Comparison of ENCODE assay signal across 11 cellular contexts in the genomic region with DNA sequence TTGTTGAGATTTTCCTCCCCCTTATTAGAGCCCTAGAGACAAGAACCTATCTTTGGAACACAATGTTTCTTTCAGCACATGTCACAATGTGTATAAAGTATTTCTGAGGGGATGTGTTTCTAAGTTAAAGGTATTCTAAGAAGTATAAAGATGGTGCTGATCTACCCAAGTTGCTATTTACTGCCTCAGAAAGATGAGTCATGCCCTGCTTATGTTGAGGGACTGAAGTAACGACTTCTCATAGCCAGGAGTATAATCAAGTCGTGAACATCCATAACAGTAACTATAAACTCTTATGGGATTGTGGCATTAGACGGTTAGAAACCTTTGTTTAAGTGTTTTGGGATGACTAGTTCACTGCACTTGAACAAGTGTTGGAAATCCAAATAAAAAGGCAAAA. TPM values are rescaled to one million over a fixed set of nuclear protein-coding genes. Genes with fewer than 3 reads are reported as not detected.
DNase-seq lines count a peak whose midpoint lies in the region; ATAC-seq and TF ChIP-seq lines count a peak whose summit lies in the region.
"Had no signal": no experiment of that assay in that cellular context is flagged by ENCODE, and none has a peak within 500 bp of the region (broad histone marks: within the 10 kb centered on the region; RNA-seq: fewer than 3 reads in every experiment).

No MANE protein-coding gene starts in this region.

- H3K4me3 Mint-ChIP-seq in HFFc6: no peak overlapping the region
- H3K4me3 Mint-ChIP-seq in T-helper 2 cell treated with Interferon-gamma antibody and Interleukin-4, amounts not matched to agents 5 μg/mL and 100 μg/mL, for 36 hours: no peak overlapping the region
- H3K4me3 Mint-ChIP-seq: stimulated activated naive B cell treated with anti-CD40 and anti-IgM and Interleukin-4, amounts not matched to agents 10 μg/mL and 1 μg/mL and 100 μg/mL, for 72 hours had no signal

- H3K27ac Mint-ChIP-seq in HFFc6: no peak overlapping the region
- no peak overlapping the region for H3K27ac Mint-ChIP-seq in T-helper 2 cell treated with Interferon-gamma antibody and Interleukin-4, amounts not matched to agents 5 μg/mL and 100 μg/mL, for 36 hours
- H3K27ac Mint-ChIP-seq: stimulated activated naive B cell treated with anti-CD40 and anti-IgM and Interleukin-4, amounts not matched to agents 10 μg/mL and 1 μg/mL and 100 μg/mL, for 72 hours had no signal

- H3K27me3 Mint-ChIP-seq in HFFc6 (ENCODE audit: insufficient read depth): no peaks in the 10 kb centered on the region; the same call in 1 of the 2 replicates
- H3K27me3 Mint-ChIP-seq in T-helper 2 cell treated with Interferon-gamma antibody and Interleukin-4, amounts not matched to agents 5 μg/mL and 100 μg/mL, for 36 hours (ENCODE audit: low read depth): peaks cover 41% of the 10 kb centered on the region

- H3K4me1 ChIP-seq in foreskin keratinocyte: no peaks in the 10 kb centered on the region
- H3K4me1 ChIP-seq: adrenal gland had no signal

- ATAC-seq in foreskin keratinocyte: no peak
- ATAC-seq: stimulated activated naive B cell treated with anti-CD40 and anti-IgM and Interleukin-4, amounts not matched to agents 10 μg/mL and 1 μg/mL and 100 μg/mL, for 72 hours had no signal

- peaks cover 7% of the 10 kb centered on the region; the same call in 1 of the 2 replicates for H3K4me1 Mint-ChIP-seq in HFFc6 (ENCODE audit: low read depth)
- no peaks in the 10 kb centered on the region for H3K4me1 Mint-ChIP-seq in T-helper 2 cell treated with Interferon-gamma antibody and Interleukin-4, amounts not matched to agents 5 μg/mL and 100 μg/mL, for 36 hours (ENCODE audit: low read depth)

- no peak for TF ChIP-seq CTCF in HFFc6 (IDR thresholded peaks at IDR 0.05)
- TF ChIP-seq CTCF in foreskin keratinocyte (conservative IDR thresholded peaks at IDR 0.05): no peak

- H3K27ac ChIP-seq in foreskin keratinocyte: no peak overlapping the region
- H3K27ac ChIP-seq: adrenal gland, KMS-11 had no signal

- H3K9me3 Mint-ChIP-seq in HFFc6: peaks cover 3% of the 10 kb centered on the region
- no peaks in the 10 kb centered on the region for H3K9me3 Mint-ChIP-seq in T-helper 2 cell treated with Interferon-gamma antibody and Interleukin-4, amounts not matched to agents 5 μg/mL and 100 μg/mL, for 36 hours
- H3K9me3 Mint-ChIP-seq: stimulated activated naive B cell treated with anti-CD40 and anti-IgM and Interleukin-4, amounts not matched to agents 10 μg/mL and 1 μg/mL and 100 μg/mL, for 72 hours had no signal

- DNase-seq in HFFc6 (peak; percentile 13), SW480 (ENCODE audit: low spot score) (peak; percentile 19), foreskin keratinocyte (peak; percentile 4 to 20), smooth muscle cell of the brain vasculature (ENCODE audit: low read depth, low spot score) (peak; percentile 26), iPS-NIHi11 (ENCODE audit: low spot score) (no peak)
- DNase-seq in T-helper 2 cell treated with Interferon-gamma antibody and Interleukin-4, amounts not matched to agents 5 μg/mL and 100 μg/mL, for 36 hours (ENCODE audit: low spot score): no peak
- DNase-seq in activated CD8-positive, alpha-beta memory T cell treated with anti-CD3 and anti-CD28 coated beads, Interleukin-2, amount 50 U/mL, for 4 hours: no peak
- DNase-seq: adrenal gland; DMS153; stimulated activated naive B cell treated with anti-CD40 and anti-IgM and Interleukin-4, amounts not matched to agents 10 μg/mL and 1 μg/mL and 100 μg/mL, for 72 hours had no signal

- H3K27me3 ChIP-seq in foreskin keratinocyte: no peaks in the 10 kb centered on the region
- H3K27me3 ChIP-seq: adrenal gland had no signal

- no peaks in the 10 kb centered on the region for H3K36me3 Mint-ChIP-seq in HFFc6 (ENCODE audit: low read depth)
- no peaks in the 10 kb centered on the region for H3K36me3 Mint-ChIP-seq in T-helper 2 cell treated with Interferon-gamma antibody and Interleukin-4, amounts not matched to agents 5 μg/mL and 100 μg/mL, for 36 hours (ENCODE audit: low read depth)
- H3K36me3 Mint-ChIP-seq: stimulated activated naive B cell treated with anti-CD40 and anti-IgM and Interleukin-4, amounts not matched to agents 10 μg/mL and 1 μg/mL and 100 μg/mL, for 72 hours had no signal

RNA-seq across cellular contexts. Expression of gene TMEM252, which starts 12.0 kb away (rescaled TPM):
- total RNA-seq in HFFc6 (2021; fragmentation: NEBNext Ultra II Directional; extraction: Animal tissue kit (Norgen Biotek cat#: 25700)): not detected
- not detected in 2 replicates for total RNA-seq in foreskin keratinocyte
- polyA plus RNA-seq in foreskin keratinocyte: not detected in 2 replicates
- total RNA-seq: adrenal gland had no signal
- polyA plus RNA-seq: adrenal gland had no signal

Comparison
In these comparisons a context has a peak if more than half of its experiments do, and no peak if none do; other contexts are left out.
1. DNase-seq: peak in HFFc6 (single experiment), SW480 (single experiment), foreskin keratinocyte (2 of 2) and smooth muscle cell of the brain vasculature (single experiment); none in T-helper 2 cell treated with Interferon-gamma antibody and Interleukin-4, amounts not matched to agents 5 μg/mL and 100 μg/mL, for 36 hours (single experiment), activated CD8-positive, alpha-beta memory T cell treated with anti-CD3 and anti-CD28 coated beads, Interleukin-2, amount 50 U/mL, for 4 hours (single experiment) and iPS-NIHi11 (single experiment).